In the genomic region with DNA sequence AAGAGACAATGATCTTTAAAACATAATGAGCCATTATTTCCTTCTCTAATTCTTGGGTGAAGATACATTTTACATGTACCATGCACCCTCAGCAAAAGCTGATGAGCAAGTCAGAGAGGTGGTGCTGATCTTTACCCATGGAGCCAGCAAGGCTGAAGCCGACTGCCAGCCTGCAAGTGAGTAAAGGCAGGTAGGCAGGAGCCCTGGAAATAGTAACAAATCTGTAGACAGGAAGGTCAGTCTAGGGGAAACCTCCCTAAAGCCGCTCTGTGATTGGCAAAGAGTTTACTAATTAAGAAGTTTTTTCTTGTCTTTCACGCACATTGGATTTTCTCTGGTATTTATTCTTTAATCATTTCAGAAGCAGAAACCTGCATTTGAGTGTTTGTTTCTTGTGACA, we compare ENCODE assay signal across 17 cellular contexts.
DNase-seq lines count a peak whose midpoint lies in the region; ATAC-seq and TF ChIP-seq lines count a peak whose summit lies in the region.
"Had no signal": no experiment of that assay in that cellular context is flagged by ENCODE, and none has a peak within 500 bp of the region (broad histone marks: within the 10 kb centered on the region; RNA-seq: fewer than 3 reads in every experiment).

No MANE protein-coding gene starts in this region.

- peak overlapping the region; percentile 81 for H3K27ac Mint-ChIP-seq in activated CD4-positive, alpha-beta memory T cell treated with anti-CD3 and anti-CD28 coated beads for 36 hours
- H3K27ac Mint-ChIP-seq in activated CD4-positive, alpha-beta memory T cell treated with anti-CD3 and anti-CD28 coated beads, Interleukin-2, amount 10 ng/mL, durations not matched to agents 7 days and 5 days = no peak overlapping the region
- H3K27ac Mint-ChIP-seq in T-cell = peak overlapping the region; percentile 11 to 27
- H3K27ac Mint-ChIP-seq in central memory CD8-positive, alpha-beta T cell (ENCODE audit: low read depth) = peak overlapping the region; percentile 78
- H3K27ac Mint-ChIP-seq: IgD-negative memory B cell had no signal

- 45 to 51% (median 50%) methylated on average over 3 of the region's 3 CpGs for WGBS in psoas muscle, 3 donors

- H3K4me3 ChIP-seq in psoas muscle = peak overlapping the region; percentile 57
- H3K4me3 ChIP-seq: GM23248, Peyer's patch had no signal

- H3K4me1 ChIP-seq in psoas muscle = peaks cover 31% of the 10 kb centered on the region
- H3K4me1 ChIP-seq: Peyer's patch had no signal

- H3K4me3 Mint-ChIP-seq in activated CD4-positive, alpha-beta memory T cell treated with anti-CD3 and anti-CD28 coated beads for 36 hours = no peak overlapping the region
- H3K4me3 Mint-ChIP-seq in activated CD4-positive, alpha-beta memory T cell treated with anti-CD3 and anti-CD28 coated beads, Interleukin-2, amount 10 ng/mL, durations not matched to agents 7 days and 5 days = no peak overlapping the region
- no peak overlapping the region for H3K4me3 Mint-ChIP-seq in T-cell
- H3K4me3 Mint-ChIP-seq in central memory CD8-positive, alpha-beta T cell = no peak overlapping the region
- H3K4me3 Mint-ChIP-seq: IgD-negative memory B cell had no signal

- TF ChIP-seq CTCF in psoas muscle (IDR thresholded peaks at IDR 0.05) = no peak

- CTCF ChIA-PET in activated CD4-positive, alpha-beta memory T cell treated with anti-CD3 and anti-CD28 coated beads for 36 hours (lab: Charles Lee) = no interaction called here
- CTCF ChIA-PET in activated CD4-positive, alpha-beta memory T cell treated with anti-CD3 and anti-CD28 coated beads, Interleukin-2, amount 10 ng/mL, durations not matched to agents 7 days and 5 days (lab: Charles Lee) = interaction anchor here (1.5 kb wide), 1 partner anchor 21 kb away, joined by 3 read pairs; no protein-coding TSS in a partner anchor
- CTCF ChIA-PET in T-cell (lab: Charles Lee) = interaction anchor here in 1 of 2 donors (0.7 kb wide), 1 partner anchor 26 kb away, joined by 3 read pairs; no protein-coding TSS in a partner anchor

- peaks cover 0 to 27% of the 10 kb centered on the region in 2 donors for H3K36me3 ChIP-seq in psoas muscle (ENCODE audit: insufficient read depth in 1 of 2, low read depth in 1 of 2)
- H3K36me3 ChIP-seq: Peyer's patch had no signal

- no peaks in the 10 kb centered on the region for H3K27me3 Mint-ChIP-seq in activated CD4-positive, alpha-beta memory T cell treated with anti-CD3 and anti-CD28 coated beads for 36 hours
- no peaks in the 10 kb centered on the region for H3K27me3 Mint-ChIP-seq in activated CD4-positive, alpha-beta memory T cell treated with anti-CD3 and anti-CD28 coated beads, Interleukin-2, amount 10 ng/mL, durations not matched to agents 7 days and 5 days
- no peaks in the 10 kb centered on the region for H3K27me3 Mint-ChIP-seq in T-cell
- no peaks in the 10 kb centered on the region for H3K27me3 Mint-ChIP-seq in central memory CD8-positive, alpha-beta T cell

- peaks cover 78% of the 10 kb centered on the region for H3K4me1 Mint-ChIP-seq in activated CD4-positive, alpha-beta memory T cell treated with anti-CD3 and anti-CD28 coated beads for 36 hours (ENCODE audit: low read depth)
- H3K4me1 Mint-ChIP-seq in activated CD4-positive, alpha-beta memory T cell treated with anti-CD3 and anti-CD28 coated beads, Interleukin-2, amount 10 ng/mL, durations not matched to agents 7 days and 5 days = peaks cover 80% of the 10 kb centered on the region
- H3K4me1 Mint-ChIP-seq in T-cell = peaks cover 50 to 83% (median 77%) of the 10 kb centered on the region in 3 donors
- peaks cover 77% of the 10 kb centered on the region for H3K4me1 Mint-ChIP-seq in central memory CD8-positive, alpha-beta T cell
- H3K4me1 Mint-ChIP-seq: IgD-negative memory B cell had no signal

- no peaks in the 10 kb centered on the region for H3K9me3 ChIP-seq in psoas muscle
- H3K9me3 ChIP-seq: Peyer's patch had no signal

- no peaks in the 10 kb centered on the region for H3K27me3 ChIP-seq in psoas muscle (ENCODE audit: insufficient read depth in 3 of 3, low read length in 2 of 3)
- H3K27me3 ChIP-seq: Peyer's patch had no signal

- DNase-seq in activated CD4-positive, alpha-beta memory T cell treated with anti-CD3 and anti-CD28 coated beads for 36 hours = peak; percentile 29
- no peak for DNase-seq in activated CD4-positive, alpha-beta memory T cell treated with anti-CD3 and anti-CD28 coated beads, Interleukin-2, amount 10 ng/mL, durations not matched to agents 7 days and 5 days
- DNase-seq in T-cell (no peak), psoas muscle (no peak), KG1 (lab: John Stamatoyannopoulos, UW) (no peak), mucosa of gallbladder (ENCODE audit: low spot score) (no peak)
- no peak for DNase-seq in central memory CD8-positive, alpha-beta T cell (ENCODE audit: low spot score in 2 of 2)
- DNase-seq: DND-41, GDM1, GM23248, NCI-H1417, NCI-H1930, NCI-H510A treated with DMSO at 0.1 percent for 48 hours, Peyer's patch had no signal

- POLR2A ChIA-PET in activated CD4-positive, alpha-beta memory T cell treated with anti-CD3 and anti-CD28 coated beads for 36 hours (lab: Charles Lee) = interaction anchor here (1.0 to 1.9 kb wide), 2 partner anchors 13 to 18 kb away, joined by 3 to 6 read pairs; no protein-coding TSS in a partner anchor
- POLR2A ChIA-PET in activated CD4-positive, alpha-beta memory T cell treated with anti-CD3 and anti-CD28 coated beads, Interleukin-2, amount 10 ng/mL, durations not matched to agents 7 days and 5 days (lab: Charles Lee) = interaction anchor here (0.8 kb wide), 2 partner anchors 15 to 18 kb away, joined by 3 read pairs; no protein-coding TSS in a partner anchor
- POLR2A ChIA-PET in T-cell (lab: Charles Lee) = interaction anchor here in 1 of 2 donors (0.6 kb wide), 1 partner anchor 128 kb away, joined by 4 read pairs; no protein-coding TSS in a partner anchor

- intact Hi-C loops in activated CD4-positive, alpha-beta memory T cell treated with anti-CD3 and anti-CD28 coated beads for 36 hours (cut with micrococcal nuclease) = loop anchor here (2.0 kb wide), 1 partner anchor 17 kb away; no protein-coding TSS in a partner anchor
- intact Hi-C loops in psoas muscle (cut with DNase I) = no loop called here

- peaks cover 69% of the 10 kb centered on the region for H3K36me3 Mint-ChIP-seq in activated CD4-positive, alpha-beta memory T cell treated with anti-CD3 and anti-CD28 coated beads for 36 hours
- H3K36me3 Mint-ChIP-seq in activated CD4-positive, alpha-beta memory T cell treated with anti-CD3 and anti-CD28 coated beads, Interleukin-2, amount 10 ng/mL, durations not matched to agents 7 days and 5 days (ENCODE audit: low read depth) = peaks cover 98% of the 10 kb centered on the region
- H3K36me3 Mint-ChIP-seq in T-cell = peaks cover 76% of the 10 kb centered on the region
- peaks cover 50% of the 10 kb centered on the region for H3K36me3 Mint-ChIP-seq in central memory CD8-positive, alpha-beta T cell (ENCODE audit: insufficient read depth)
- H3K36me3 Mint-ChIP-seq: IgD-negative memory B cell had no signal

- ATAC-seq in T-cell (replicated peaks in 1 of 4) (no peak), psoas muscle (peak in 2 of 4 donors; percentile 21 to 27), HG02623 (IDR thresholded peaks at IDR 0.05; ENCODE audit: unreplicated experiment) (no peak)
- ATAC-seq in central memory CD8-positive, alpha-beta T cell (replicated peaks; ENCODE audit: extremely low read depth, poor library complexity, severe bottlenecking) = no peak

- H3K27ac ChIP-seq in psoas muscle = peak overlapping the region; percentile 87
- H3K27ac ChIP-seq: C4-2B, GM23248 had no signal

- peaks cover 14% of the 10 kb centered on the region for H3K9me3 Mint-ChIP-seq in activated CD4-positive, alpha-beta memory T cell treated with anti-CD3 and anti-CD28 coated beads for 36 hours
- peaks cover 12% of the 10 kb centered on the region for H3K9me3 Mint-ChIP-seq in activated CD4-positive, alpha-beta memory T cell treated with anti-CD3 and anti-CD28 coated beads, Interleukin-2, amount 10 ng/mL, durations not matched to agents 7 days and 5 days
- H3K9me3 Mint-ChIP-seq in T-cell = no peaks in the 10 kb centered on the region
- no peaks in the 10 kb centered on the region for H3K9me3 Mint-ChIP-seq in central memory CD8-positive, alpha-beta T cell
